Comparison of ENCODE assay signal across 1 cellular context in genomic region chr2:241618836-241619235, GRCh38.
TF ChIP-seq lines count a peak whose summit lies in the region.

No MANE protein-coding gene starts in this region.

TF ChIP-seq in endothelial cell of umbilical vein, 7 proteins besides CTCF, POLR2A, EP300 and RAD21:
- TF ChIP-seq JUN (IDR thresholded peaks at IDR 0.05; ENCODE audit: borderline replicate concordance, insufficient read depth, insufficient read length, low read depth) (no peak), EZH2 (IDR thresholded peaks at IDR 0.05; ENCODE audit: borderline replicate concordance, low read depth, low read length, severe bottlenecking) (no peak), GATA2 (IDR thresholded peaks at IDR 0.05; ENCODE audit: insufficient read depth, insufficient read length, low read depth, low read length) (no peak)
